In genomic region chr5:177372534-177372896, GRCh38 we compare ENCODE assay signal across 15 cellular contexts. TPM values are rescaled to one million over a fixed set of nuclear protein-coding genes. Genes with fewer than 3 reads are reported as not detected.
A peak's percentile ranks its signal among the peaks of the same experiment; 100 is the strongest.
DNase-seq lines count a peak whose midpoint lies in the region; ATAC-seq, FAIRE-seq and TF ChIP-seq lines count a peak whose summit lies in the region.
"Had no signal": no experiment of that assay in that cellular context is flagged by ENCODE, and none has a peak within 500 bp of the region (broad histone marks: within the 10 kb centered on the region; RNA-seq: fewer than 3 reads in every experiment).

No MANE protein-coding gene starts in this region.

- no peak overlapping the region for H3K23ac ChIP-seq in mesenchymal stem cell (ENCODE audit: low read length in 2 of 2)

- H3K4me2 ChIP-seq in endothelial cell of umbilical vein (ENCODE audit: insufficient read depth, low read length), result no peak overlapping the region
- no peak overlapping the region for H3K4me2 ChIP-seq in mesenchymal stem cell (ENCODE audit: low read length, poor library complexity, severe bottlenecking)

- H3K4me1 ChIP-seq in endothelial cell of umbilical vein (ENCODE audit: control insufficient read depth, extremely low read depth, insufficient read depth, low read length) (peaks cover 16% of the 10 kb centered on the region), thymus (ENCODE audit: control insufficient read depth, insufficient read depth, low read length) (peaks cover 5% of the 10 kb centered on the region), mesenchymal stem cell (ENCODE audit: control insufficient read depth, insufficient read depth, low read depth, low read length) (peaks cover 21% of the 10 kb centered on the region), breast epithelium (no peaks in the 10 kb centered on the region)

- H3K27me3 ChIP-seq in endothelial cell of umbilical vein (ENCODE audit: control insufficient read depth in 2 of 2, insufficient read depth in 2 of 2, low read length in 2 of 2) (no peaks in the 10 kb centered on the region), thymus (ENCODE audit: control insufficient read depth, insufficient read depth) (no peaks in the 10 kb centered on the region), dorsolateral prefrontal cortex (peaks cover 0 to 34% (median 0%) of the 10 kb centered on the region in 45 donors), mesenchymal stem cell (ENCODE audit: control insufficient read depth in 1 of 2, insufficient read depth in 1 of 2, low read length in 2 of 2) (peaks cover 0 to 46% of the 10 kb centered on the region in 2 experiments), breast epithelium (no peaks in the 10 kb centered on the region)
- H3K27me3 ChIP-seq: body of pancreas, heart right ventricle had no signal

- BruUV-seq in endothelial cell of umbilical vein (replicated peaks; lab: Mats Ljungman, UMichigan), result no TSS peak

- no peak overlapping the region for H3K14ac ChIP-seq in mesenchymal stem cell (ENCODE audit: low read length in 2 of 2)

- dilution Hi-C loops in endothelial cell of umbilical vein (cut with MboI; ENCODE audit: extremely low pct_ligation_motif_present, low sequenced_read_pairs), result no loop called here

- peaks cover 48% of the 10 kb centered on the region for H3K4me1 Mint-ChIP-seq in activated CD8-positive, alpha-beta memory T cell treated with anti-CD3 and anti-CD28 coated beads, Interleukin-2, amount 10 ng/mL, durations not matched to agents 7 days and 5 days

- no peak overlapping the region for H3K4ac ChIP-seq in mesenchymal stem cell (ENCODE audit: low read depth in 1 of 2, low read length in 2 of 2)

- no peaks in the 10 kb centered on the region for H3K9me1 ChIP-seq in endothelial cell of umbilical vein (replicated peaks; ENCODE audit: control insufficient read depth, extremely low read depth, insufficient read depth, low read length)

- H3K18ac ChIP-seq in mesenchymal stem cell (ENCODE audit: low read depth in 1 of 2, low read length in 2 of 2), result no peak overlapping the region

- H3K27ac Mint-ChIP-seq in activated CD8-positive, alpha-beta memory T cell treated with anti-CD3 and anti-CD28 coated beads, Interleukin-2, amount 10 ng/mL, durations not matched to agents 7 days and 5 days, result peak overlapping the region; percentile 87

- H4K8ac ChIP-seq in mesenchymal stem cell (ENCODE audit: low read length), result no peak overlapping the region

- H4K91ac ChIP-seq in mesenchymal stem cell (ENCODE audit: low read length), result no peak overlapping the region

- CTCF ChIA-PET in activated CD8-positive, alpha-beta memory T cell treated with anti-CD3 and anti-CD28 coated beads, Interleukin-2, amount 10 ng/mL, durations not matched to agents 7 days and 5 days (lab: Charles Lee), result interaction anchor here (0.9 to 22.1 kb wide), 11 partner anchors 9 to 121 kb away, joined by 3 to 405 read pairs (median 13); partner anchors contain the start of genes MXD3, PFN3, RGS14 and SLC34A1
- CTCF ChIA-PET in endothelial cell of umbilical vein (lab: Charles Lee), result interaction anchor here (1.1 to 5.8 kb wide), 8 partner anchors 11 to 260 kb away, joined by 3 to 64 read pairs (median 6); partner anchors contain the start of gene SLC34A1

- TF ChIP-seq POLR2A in endothelial cell of umbilical vein (IDR thresholded peaks at IDR 0.05; ENCODE audit: low read depth, low read length) (no peak), breast epithelium (IDR thresholded peaks at IDR 0.05) (no peak)

- no peak overlapping the region for H3K9ac ChIP-seq in endothelial cell of umbilical vein (replicated peaks; ENCODE audit: extremely low read depth, insufficient read depth, low read length)
- H3K9ac ChIP-seq in mesenchymal stem cell (ENCODE audit: low read length), result no peak overlapping the region

- H2AK5ac ChIP-seq in mesenchymal stem cell (ENCODE audit: low read length, severe bottlenecking), result no peak overlapping the region

- H2BK120ac ChIP-seq in mesenchymal stem cell (ENCODE audit: low read depth, low read length), result no peak overlapping the region

- FAIRE-seq in endothelial cell of umbilical vein (lab: Jason Lieb, UNC), result peak; percentile 40
- FAIRE-seq: HTR-8/SVneo had no signal

- intact Hi-C loops in endothelial cell of umbilical vein (cut with micrococcal nuclease), result no loop called here
- intact Hi-C loops in dorsolateral prefrontal cortex (cut with DNase I), result no loop called here
- intact Hi-C loops in breast epithelium (cut with DNase I; ENCODE audit: low total_unique reads), result no loop called here

- no peaks in the 10 kb centered on the region for H3K9me3 ChIP-seq in endothelial cell of umbilical vein (replicated peaks; ENCODE audit: control insufficient read depth, insufficient read depth, low read length)
- no peaks in the 10 kb centered on the region for H3K9me3 ChIP-seq in thymus (ENCODE audit: control insufficient read depth)
- H3K9me3 ChIP-seq in mesenchymal stem cell (ENCODE audit: control insufficient read depth, low read length), result no peaks in the 10 kb centered on the region
- H3K9me3 ChIP-seq in breast epithelium, result no peaks in the 10 kb centered on the region
- H3K9me3 ChIP-seq: body of pancreas, heart right ventricle had no signal

- no peak overlapping the region for H2BK12ac ChIP-seq in mesenchymal stem cell (ENCODE audit: low read length in 2 of 2)

- DNase-seq in activated CD8-positive, alpha-beta memory T cell treated with anti-CD3 and anti-CD28 coated beads, Interleukin-2, amount 10 ng/mL, durations not matched to agents 7 days and 5 days, result no peak
- DNase-seq in activated CD8-positive, alpha-beta memory T cell treated with anti-CD3 and anti-CD28 coated beads, Interleukin-2, amount 50 U/mL, for 4 hours, result no peak
- peak; percentile 43 for DNase-seq in UCSD-AML1 (lab: John Stamatoyannopoulos, UW; ENCODE audit: unreplicated experiment)
- DNase-seq in endothelial cell of umbilical vein (ENCODE audit: low read depth, low spot score), result no peak
- no peak for DNase-seq in dorsolateral prefrontal cortex
- no peak for DNase-seq in mesenchymal stem cell
- DNase-seq in breast epithelium (ENCODE audit: low spot score in 2 of 2), result no peak
- DNase-seq: body of pancreas, HCEC 1CT, heart right ventricle, NCI-H187 had no signal

- H2AFZ ChIP-seq in endothelial cell of umbilical vein (ENCODE audit: low read depth, low read length) (no peak overlapping the region), mesenchymal stem cell (ENCODE audit: low read depth, low read length) (no peak overlapping the region)

- H3K36me3 Mint-ChIP-seq in activated CD8-positive, alpha-beta memory T cell treated with anti-CD3 and anti-CD28 coated beads, Interleukin-2, amount 10 ng/mL, durations not matched to agents 7 days and 5 days, result peaks cover 26% of the 10 kb centered on the region

- 31% methylated on average over 1 of the region's 1 CpG for WGBS in thymus
- WGBS in mesenchymal stem cell, result 100% methylated on average over 1 of the region's 1 CpG

- H4K20me1 ChIP-seq in endothelial cell of umbilical vein (replicated peaks; ENCODE audit: control insufficient read depth, extremely low read depth, insufficient read depth, low read length), result no peaks in the 10 kb centered on the region

- peak; percentile 13 for ATAC-seq in activated CD8-positive, alpha-beta memory T cell treated with anti-CD3 and anti-CD28 coated beads, Interleukin-2, amount 10 ng/mL, durations not matched to agents 7 days and 5 days
- ATAC-seq: body of pancreas, heart right ventricle had no signal

- no peak overlapping the region for H2BK5ac ChIP-seq in mesenchymal stem cell (ENCODE audit: low read depth, low read length, poor library complexity, severe bottlenecking)

- H3K9me3 Mint-ChIP-seq in activated CD8-positive, alpha-beta memory T cell treated with anti-CD3 and anti-CD28 coated beads, Interleukin-2, amount 10 ng/mL, durations not matched to agents 7 days and 5 days (ENCODE audit: low read depth), result no peaks in the 10 kb centered on the region

- H3K79me1 ChIP-seq in mesenchymal stem cell (replicated peaks; ENCODE audit: low read length, poor library complexity, severe bottlenecking), result peaks cover 10% of the 10 kb centered on the region

- H3K36me3 ChIP-seq in endothelial cell of umbilical vein (ENCODE audit: control insufficient read depth in 2 of 2, extremely low read depth in 1 of 2, insufficient read depth in 2 of 2, low read length in 2 of 2) (no peaks in the 10 kb centered on the region), thymus (ENCODE audit: control insufficient read depth, insufficient read depth) (peaks cover 60% of the 10 kb centered on the region), mesenchymal stem cell (ENCODE audit: control insufficient read depth in 1 of 2, insufficient read depth in 2 of 2, low read depth in 1 of 2, low read length in 2 of 2) (peaks cover 0 to 14% of the 10 kb centered on the region in 2 experiments), breast epithelium (no peaks in the 10 kb centered on the region)

- H3K4me3 ChIP-seq in endothelial cell of umbilical vein (replicated peaks in 1 of 3; ENCODE audit: insufficient read depth in 1 of 3, low read depth in 1 of 3, low read length in 3 of 3), result no peak overlapping the region
- H3K4me3 ChIP-seq in thymus (ENCODE audit: low read length), result no peak overlapping the region
- H3K4me3 ChIP-seq in dorsolateral prefrontal cortex, result no peak overlapping the region
- H3K4me3 ChIP-seq in mesenchymal stem cell (ENCODE audit: insufficient read depth in 1 of 2, low read depth in 1 of 2, low read length in 2 of 2), result no peak overlapping the region
- H3K4me3 ChIP-seq in breast epithelium, result no peak overlapping the region
- H3K4me3 ChIP-seq: body of pancreas, heart right ventricle had no signal

- H3K27me3 Mint-ChIP-seq in activated CD8-positive, alpha-beta memory T cell treated with anti-CD3 and anti-CD28 coated beads, Interleukin-2, amount 10 ng/mL, durations not matched to agents 7 days and 5 days, result no peaks in the 10 kb centered on the region

- H2BK15ac ChIP-seq in mesenchymal stem cell (ENCODE audit: low read depth, poor library complexity, severe bottlenecking), result no peak overlapping the region

- POLR2A ChIA-PET in endothelial cell of umbilical vein (lab: Charles Lee), result interaction anchor here (0.9 kb wide), 1 partner anchor 63 kb away, joined by 3 read pairs; no protein-coding TSS in a partner anchor

- TF ChIP-seq CTCF in endothelial cell of umbilical vein (IDR thresholded peaks at IDR 0.05; ENCODE audit: extremely low read depth in 1 of 2, insufficient read depth in 1 of 2, low read depth in 1 of 2, low read length in 2 of 2) (no peak), dorsolateral prefrontal cortex (IDR thresholded peaks at IDR 0.05 in 54 of 56, conservative IDR thresholded peaks at IDR 0.05 in 2 of 56; ENCODE audit: low read depth in 1 of 56, partially characterized antibody in 56 of 56) (no peak), breast epithelium (IDR thresholded peaks at IDR 0.05) (no peak)

- no peaks in the 10 kb centered on the region for H3K79me2 ChIP-seq in endothelial cell of umbilical vein (ENCODE audit: control insufficient read depth, insufficient read depth, low read length)

- peak overlapping the region; percentile 33 for H3K4me3 Mint-ChIP-seq in activated CD8-positive, alpha-beta memory T cell treated with anti-CD3 and anti-CD28 coated beads, Interleukin-2, amount 10 ng/mL, durations not matched to agents 7 days and 5 days

- H3K27ac ChIP-seq in endothelial cell of umbilical vein (ENCODE audit: insufficient read depth, low read depth, low read length) (no peak overlapping the region), thymus (ENCODE audit: low read depth) (peak overlapping the region; percentile 83), dorsolateral prefrontal cortex (no peak overlapping the region), mesenchymal stem cell (ENCODE audit: low read length, poor library complexity, severe bottlenecking) (no peak overlapping the region), breast epithelium (no peak overlapping the region)
- H3K27ac ChIP-seq: body of pancreas had no signal

RNA-seq across cellular contexts. Expression of gene SLC34A1, which starts 11.7 kb away (rescaled TPM):
- under 1 TPM; 0.19 to 0.85 TPM for total RNA-seq in activated CD8-positive, alpha-beta memory T cell treated with anti-CD3 and anti-CD28 coated beads, Interleukin-2, amount 10 ng/mL, durations not matched to agents 7 days and 5 days
- total RNA-seq in endothelial cell of umbilical vein (not detected in 2 replicates), dorsolateral prefrontal cortex (not detected), breast epithelium (not detected)
- polyA plus RNA-seq in endothelial cell of umbilical vein (not detected in 2 replicates), thymus (0.02 TPM)
- polyA plus RNA-seq in endothelial cell of umbilical vein (2011; cell fraction: cytosol; rRNA removed), result not detected in 2 replicates
- not detected in 2 replicates for polyA plus RNA-seq in endothelial cell of umbilical vein (2011; cell fraction: nucleus; rRNA removed)
- polyA plus RNA-seq in endothelial cell of umbilical vein (2012), result not detected in 2 replicates
- polyA minus RNA-seq in endothelial cell of umbilical vein, result not detected in 2 replicates
- not detected for polyA minus RNA-seq in endothelial cell of umbilical vein (2011; cell fraction: cytosol; rRNA and poly(A)+ RNA removed)
- not detected in 2 replicates for polyA minus RNA-seq in endothelial cell of umbilical vein (2011; cell fraction: nucleus; rRNA and poly(A)+ RNA removed)
- polyA plus RNA-seq in mesenchymal stem cell (2013, experiment 1 of 2), result not detected
- not detected for polyA plus RNA-seq in mesenchymal stem cell (2013, experiment 2 of 2)
- total RNA-seq: body of pancreas, Daoy, urinary bladder had no signal
- polyA plus RNA-seq: heart right ventricle had no signal

RNA-seq across cellular contexts. Expression of gene RGS14, which starts 14.8 kb away (rescaled TPM):
- total RNA-seq in activated CD8-positive, alpha-beta memory T cell treated with anti-CD3 and anti-CD28 coated beads, Interleukin-2, amount 10 ng/mL, durations not matched to agents 7 days and 5 days, result 10 to 100 TPM; 52.3 to 93.0 TPM
- 4.3 and 4.8 TPM in 2 replicates for total RNA-seq in endothelial cell of umbilical vein
- 7.3 and 9.9 TPM in 2 replicates for polyA plus RNA-seq in endothelial cell of umbilical vein
- 5.6 and 7.6 TPM in 2 replicates for polyA plus RNA-seq in endothelial cell of umbilical vein (2011; cell fraction: cytosol; rRNA removed)
- polyA plus RNA-seq in endothelial cell of umbilical vein (2011; cell fraction: nucleus; rRNA removed), result 8.4 and 11.2 TPM in 2 replicates
- polyA plus RNA-seq in endothelial cell of umbilical vein (2012), result 5.1 and 7.5 TPM in 2 replicates
- polyA minus RNA-seq in endothelial cell of umbilical vein, result 4.1 and 4.2 TPM in 2 replicates
- polyA minus RNA-seq in endothelial cell of umbilical vein (2011; cell fraction: cytosol; rRNA and poly(A)+ RNA removed), result 1.6 TPM
- polyA minus RNA-seq in endothelial cell of umbilical vein (2011; cell fraction: nucleus; rRNA and poly(A)+ RNA removed), result 2.2 and 3.8 TPM in 2 replicates
- polyA plus RNA-seq in thymus, result 52.7 TPM
- 10 to 100 TPM in 117 of 120 experiments, 1 to 10 TPM in 3; 3.8 to 52.2 (median 23.9) TPM for total RNA-seq in dorsolateral prefrontal cortex
- 16.7 TPM for polyA plus RNA-seq in mesenchymal stem cell (2013, experiment 1 of 2)
- 15.9 TPM for polyA plus RNA-seq in mesenchymal stem cell (2013, experiment 2 of 2)
- 10 to 100 TPM in 2 of 3 donors, 1 to 10 TPM in 1; 9.0 to 16.4 (median 11.3) TPM for total RNA-seq in breast epithelium

RNA-seq across cellular contexts. Expression of gene LMAN2, which starts 21.0 kb away (rescaled TPM):
- 100 to 1,000 TPM; 133 to 140 TPM for total RNA-seq in activated CD8-positive, alpha-beta memory T cell treated with anti-CD3 and anti-CD28 coated beads, Interleukin-2, amount 10 ng/mL, durations not matched to agents 7 days and 5 days
- total RNA-seq in endothelial cell of umbilical vein, result 151 and 160 TPM in 2 replicates
- polyA plus RNA-seq in endothelial cell of umbilical vein, result 370 and 475 TPM in 2 replicates
- 338 and 363 TPM in 2 replicates for polyA plus RNA-seq in endothelial cell of umbilical vein (2011; cell fraction: cytosol; rRNA removed)
- polyA plus RNA-seq in endothelial cell of umbilical vein (2011; cell fraction: nucleus; rRNA removed), result 205 and 244 TPM in 2 replicates
- polyA plus RNA-seq in endothelial cell of umbilical vein (2012), result 154 and 161 TPM in 2 replicates
- 316 and 343 TPM in 2 replicates for polyA minus RNA-seq in endothelial cell of umbilical vein
- polyA minus RNA-seq in endothelial cell of umbilical vein (2011; cell fraction: cytosol; rRNA and poly(A)+ RNA removed), result 192 TPM
- polyA minus RNA-seq in endothelial cell of umbilical vein (2011; cell fraction: nucleus; rRNA and poly(A)+ RNA removed), result 84.3 and 117 TPM in 2 replicates
- polyA plus RNA-seq in thymus, result 95.3 TPM
- 10 to 100 TPM; 37.8 to 73.4 (median 52.2) TPM for total RNA-seq in dorsolateral prefrontal cortex
- 296 TPM for polyA plus RNA-seq in mesenchymal stem cell (2013, experiment 1 of 2)
- 279 TPM for polyA plus RNA-seq in mesenchymal stem cell (2013, experiment 2 of 2)
- 100 to 1,000 TPM; 139 to 188 (median 170) TPM for total RNA-seq in breast epithelium

RNA-seq across cellular contexts. Expression of gene PFN3, which starts 27.9 kb away (rescaled TPM):
- total RNA-seq in activated CD8-positive, alpha-beta memory T cell treated with anti-CD3 and anti-CD28 coated beads, Interleukin-2, amount 10 ng/mL, durations not matched to agents 7 days and 5 days, result not detected
- total RNA-seq in endothelial cell of umbilical vein, result not detected in 2 replicates
- not detected in 2 replicates for polyA plus RNA-seq in endothelial cell of umbilical vein
- polyA plus RNA-seq in endothelial cell of umbilical vein (2011; cell fraction: cytosol; rRNA removed), result not detected in 2 replicates
- polyA plus RNA-seq in endothelial cell of umbilical vein (2011; cell fraction: nucleus; rRNA removed), result not detected in 2 replicates
- not detected in 2 replicates for polyA plus RNA-seq in endothelial cell of umbilical vein (2012)
- not detected in 2 replicates for polyA minus RNA-seq in endothelial cell of umbilical vein
- polyA minus RNA-seq in endothelial cell of umbilical vein (2011; cell fraction: cytosol; rRNA and poly(A)+ RNA removed), result not detected
- not detected in 2 replicates for polyA minus RNA-seq in endothelial cell of umbilical vein (2011; cell fraction: nucleus; rRNA and poly(A)+ RNA removed)
- not detected for polyA plus RNA-seq in thymus
- total RNA-seq in dorsolateral prefrontal cortex, result not detected
- not detected for polyA plus RNA-seq in mesenchymal stem cell (2013, experiment 1 of 2)
- not detected for polyA plus RNA-seq in mesenchymal stem cell (2013, experiment 2 of 2)
- total RNA-seq in breast epithelium, result not detected
- total RNA-seq: body of pancreas, Daoy, heart right ventricle, urinary bladder had no signal
- polyA plus RNA-seq: heart right ventricle, urinary bladder had no signal

RNA-seq across cellular contexts. Expression of gene F12, which starts 36.8 kb away (rescaled TPM):
- 1 to 10 TPM; 1.3 to 2.2 TPM for total RNA-seq in activated CD8-positive, alpha-beta memory T cell treated with anti-CD3 and anti-CD28 coated beads, Interleukin-2, amount 10 ng/mL, durations not matched to agents 7 days and 5 days
- total RNA-seq in endothelial cell of umbilical vein (1.00 and 1.4 TPM in 2 replicates), dorsolateral prefrontal cortex (10 to 100 TPM in 15 of 120 experiments, 1 to 10 TPM in 105; 1.8 to 14.5 (median 7.5) TPM), breast epithelium (1 to 10 TPM in 2 of 3 donors, under 1 TPM in 1; 0.64 to 2.9 (median 2.6) TPM)
- polyA plus RNA-seq in endothelial cell of umbilical vein (1.4 and 2.7 TPM in 2 replicates), thymus (1.2 TPM)
- 0.66 and 1.1 TPM in 2 replicates for polyA plus RNA-seq in endothelial cell of umbilical vein (2011; cell fraction: cytosol; rRNA removed)
- 0.73 and 0.96 TPM in 2 replicates for polyA plus RNA-seq in endothelial cell of umbilical vein (2011; cell fraction: nucleus; rRNA removed)
- 1.6 and 1.7 TPM in 2 replicates for polyA plus RNA-seq in endothelial cell of umbilical vein (2012)
- 0.24 and 0.57 TPM in 2 replicates for polyA minus RNA-seq in endothelial cell of umbilical vein
- polyA minus RNA-seq in endothelial cell of umbilical vein (2011; cell fraction: cytosol; rRNA and poly(A)+ RNA removed), result 7.9 TPM
- 0.29 TPM in 1 of 2 replicates, not detected in the other for polyA minus RNA-seq in endothelial cell of umbilical vein (2011; cell fraction: nucleus; rRNA and poly(A)+ RNA removed)
- 1.2 TPM for polyA plus RNA-seq in mesenchymal stem cell (2013, experiment 1 of 2)
- polyA plus RNA-seq in mesenchymal stem cell (2013, experiment 2 of 2), result 1.3 TPM
- total RNA-seq: urinary bladder had no signal
